ENCODE assay signal across 9 cellular contexts in the genomic region with DNA sequence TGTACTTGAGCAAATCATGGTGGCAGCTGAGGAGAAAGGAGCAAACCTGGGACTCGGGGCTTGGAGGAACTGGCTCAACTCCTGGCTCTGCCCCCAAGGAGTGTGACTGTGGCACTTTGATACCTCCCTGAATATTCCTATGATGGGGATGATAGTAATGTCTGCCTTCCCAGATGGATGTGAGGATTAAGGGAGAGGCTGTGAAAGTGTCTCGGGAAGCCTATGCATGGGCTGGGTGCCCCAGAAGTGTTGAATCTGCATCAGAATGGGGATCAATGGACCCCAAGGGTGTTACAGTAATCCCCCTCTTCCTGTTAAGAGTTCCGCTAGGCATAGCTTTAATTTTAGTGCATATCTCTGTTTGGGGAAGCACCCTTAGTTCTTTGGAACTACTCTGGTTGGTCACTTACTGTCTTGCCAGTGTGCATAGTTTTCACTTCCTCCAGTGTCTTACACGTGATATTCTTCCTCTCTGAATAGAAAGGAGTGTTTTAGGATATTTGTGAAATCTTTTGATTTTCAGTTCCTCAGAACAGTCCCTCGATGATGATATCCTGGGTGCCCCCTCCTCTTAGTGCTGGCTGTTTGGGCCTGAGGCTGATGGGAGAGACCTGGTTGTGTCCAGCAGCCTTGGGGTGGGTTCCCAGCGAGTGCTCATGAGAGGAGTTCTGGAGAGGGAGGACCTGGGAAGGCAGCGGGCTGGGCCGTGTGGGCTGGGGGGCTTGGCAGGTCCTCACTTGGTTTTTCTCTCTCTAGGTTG.
DNase-seq lines count a peak whose midpoint lies in the region; ATAC-seq and TF ChIP-seq lines count a peak whose summit lies in the region.
"Had no signal": no experiment of that assay in that cellular context is flagged by ENCODE, and none has a peak within 500 bp of the region (broad histone marks: within the 10 kb centered on the region; RNA-seq: fewer than 3 reads in every experiment).

No MANE protein-coding gene starts in this region.

- TF ChIP-seq POLR2A in GM19099 (IDR thresholded peaks at IDR 0.05; ENCODE audit: extremely low read depth, insufficient read length, low read depth), result peak; percentile 39

- intact Hi-C loops in posterior vena cava (cut with DNase I), result loop anchor here in 1 of 2 donors (10.0 kb wide), 1 partner anchor 586 kb away; no protein-coding TSS in a partner anchor

- H3K4me1 ChIP-seq in NT2/D1 (ENCODE audit: insufficient read depth, insufficient read length), result peaks cover 5% of the 10 kb centered on the region

- H3K9ac ChIP-seq in NT2/D1 (ENCODE audit: insufficient read length, low read depth), result no peak overlapping the region

- H3K36me3 ChIP-seq in NT2/D1 (ENCODE audit: insufficient read depth, insufficient read length, low read length), result no peaks in the 10 kb centered on the region

- no peaks in the 10 kb centered on the region for H3K9me3 ChIP-seq in NT2/D1 (ENCODE audit: insufficient read depth, low read length)

- H3K4me3 ChIP-seq in NT2/D1 (ENCODE audit: insufficient read length, low read depth), result no peak overlapping the region

- DNase-seq in NT2/D1 (ENCODE audit: low read depth, low spot score) (peak; percentile 79), posterior vena cava (ENCODE audit: low spot score) (peak; percentile 53), NCI-H2081 treated with DMSO at 0.1 percent for 48 hours (lab: John Stamatoyannopoulos, UW) (no peak), NCI-H82 (lab: John Stamatoyannopoulos, UW) (no peak), NCI-H1694 treated with DMSO at 0.1 percent for 48 hours (lab: John Stamatoyannopoulos, UW) (no peak), hepatic stellate cell (ENCODE audit: low spot score) (no peak)
- DNase-seq: HFFc6 had no signal

- H3K27me3 ChIP-seq in NT2/D1 (ENCODE audit: insufficient read depth, insufficient read length), result peaks cover 2% of the 10 kb centered on the region

- peak; percentile 80 for ATAC-seq in HG02798 (IDR thresholded peaks at IDR 0.05; ENCODE audit: poor library complexity, unreplicated experiment)

Comparison
In these comparisons a context has a peak if more than half of its experiments do, and no peak if none do; other contexts are left out.
1. DNase-seq: peak in NT2/D1 (single experiment) and posterior vena cava (single experiment); none in NCI-H2081 treated with DMSO at 0.1 percent for 48 hours (single experiment), NCI-H82 (single experiment), NCI-H1694 treated with DMSO at 0.1 percent for 48 hours (single experiment) and hepatic stellate cell (single experiment).